In genomic region chr17:73787721-73788051, GRCh38 we compare ENCODE assay signal across 17 cellular contexts.
DNase-seq lines count a peak whose midpoint lies in the region; ATAC-seq and TF ChIP-seq lines count a peak whose summit lies in the region.
"Had no signal": no experiment of that assay in that cellular context is flagged by ENCODE, and none has a peak within 500 bp of the region (broad histone marks: within the 10 kb centered on the region; RNA-seq: fewer than 3 reads in every experiment).

No MANE protein-coding gene starts in this region.

- H3K4me1 Mint-ChIP-seq in endodermal cell (peaks cover 25% of the 10 kb centered on the region), HFFc6 (ENCODE audit: low read depth) (no peaks in the 10 kb centered on the region)

- no peak for TF ChIP-seq POLR2A in stomach (IDR thresholded peaks at IDR 0.05)

- TF ChIP-seq CTCF in cardiac muscle cell (IDR thresholded peaks at IDR 0.05; ENCODE audit: low read depth, low read length): no peak
- TF ChIP-seq CTCF in left ventricle myocardium inferior (IDR thresholded peaks at IDR 0.05; ENCODE audit: borderline replicate concordance): no peak
- TF ChIP-seq CTCF in endodermal cell (conservative IDR thresholded peaks at IDR 0.05): no peak
- TF ChIP-seq CTCF in stomach (IDR thresholded peaks at IDR 0.05): no peak
- no peak for TF ChIP-seq CTCF in HFFc6 (IDR thresholded peaks at IDR 0.05)

- H3K4me3 Mint-ChIP-seq in endodermal cell (no peak overlapping the region), HFFc6 (no peak overlapping the region)
- H3K4me3 Mint-ChIP-seq: CD4-positive, alpha-beta memory T cell had no signal

- H3K27ac ChIP-seq in cardiac muscle cell: peak overlapping the region; percentile 6
- no peak overlapping the region for H3K27ac ChIP-seq in left ventricle myocardium inferior (replicated peaks)
- H3K27ac ChIP-seq in endodermal cell (ENCODE audit: low read depth, low read length): peak overlapping the region; percentile 54
- no peak overlapping the region for H3K27ac ChIP-seq in stomach
- H3K27ac ChIP-seq: A549, KMS-11 had no signal

- peak in 1 of 2 donors; percentile 63 for DNase-seq in cardiac muscle cell (ENCODE audit: low read depth in 1 of 2, low spot score in 1 of 2)
- no peak for DNase-seq in left ventricle myocardium inferior
- peak; percentile 92 to 93 for DNase-seq in NCI-H526 (lab: John Stamatoyannopoulos, UW)
- DNase-seq in endodermal cell: peak; percentile 49
- DNase-seq in stomach: peak; percentile 3
- DNase-seq in HFFc6: no peak
- no peak for DNase-seq in UCSD-AML1 (lab: John Stamatoyannopoulos, UW; ENCODE audit: unreplicated experiment)
- DNase-seq: CD4-positive, alpha-beta memory T cell; GF-D8; GOT3; NCI-H1092; NCI-H187 treated with DMSO at 0.1 percent for 48 hours; NCI-H748 treated with DMSO at 0.1 percent for 48 hours; SIG-M5 had no signal

- H3K36me3 ChIP-seq in cardiac muscle cell (no peaks in the 10 kb centered on the region), left ventricle myocardium inferior (no peaks in the 10 kb centered on the region), endodermal cell (ENCODE audit: control insufficient read depth, insufficient read depth, low read length) (no peaks in the 10 kb centered on the region), stomach (no peaks in the 10 kb centered on the region)

- no peaks in the 10 kb centered on the region for H3K9me3 Mint-ChIP-seq in endodermal cell
- H3K9me3 Mint-ChIP-seq in HFFc6: peaks cover 75% of the 10 kb centered on the region
- H3K9me3 Mint-ChIP-seq: CD4-positive, alpha-beta memory T cell had no signal

- H3K4me3 ChIP-seq in cardiac muscle cell (no peak overlapping the region), left ventricle myocardium inferior (no peak overlapping the region), endodermal cell (ENCODE audit: low read length) (no peak overlapping the region), stomach (no peak overlapping the region)
- H3K4me3 ChIP-seq: A549 had no signal

- ATAC-seq in HG03095 (IDR thresholded peaks at IDR 0.05; ENCODE audit: unreplicated experiment): no peak
- ATAC-seq: A549 had no signal

- H3K4me1 ChIP-seq in cardiac muscle cell (ENCODE audit: low read depth): peaks cover 35% of the 10 kb centered on the region
- peaks cover 28% of the 10 kb centered on the region for H3K4me1 ChIP-seq in left ventricle myocardium inferior
- H3K4me1 ChIP-seq in endodermal cell (ENCODE audit: control insufficient read depth, insufficient read depth, low read length): peaks cover 6% of the 10 kb centered on the region
- peaks cover 0 to 17% (median 8%) of the 10 kb centered on the region in 4 donors for H3K4me1 ChIP-seq in stomach

- WGBS in endodermal cell (ENCODE audit: insufficient coverage in 1 of 2, insufficient read length in 1 of 2), 2 experiments: 38 to 58% methylated on average over 1 to 2 of the region's 2 CpGs
- 48 to 56% (median 52%) methylated on average over 2 of the region's 2 CpGs for WGBS in stomach, 5 donors

- H3K27ac Mint-ChIP-seq in endodermal cell (no peak overlapping the region), HFFc6 (no peak overlapping the region)

- H3K9me3 ChIP-seq in cardiac muscle cell (ENCODE audit: low read depth) (no peaks in the 10 kb centered on the region), left ventricle myocardium inferior (replicated peaks) (peaks cover 8% of the 10 kb centered on the region), endodermal cell (ENCODE audit: control insufficient read depth, low read length) (no peaks in the 10 kb centered on the region), stomach (peaks cover 0 to 5% (median 0%) of the 10 kb centered on the region in 4 donors)
- H3K9me3 ChIP-seq: A549 had no signal

- no peaks in the 10 kb centered on the region for H3K27me3 ChIP-seq in cardiac muscle cell
- H3K27me3 ChIP-seq in left ventricle myocardium inferior (ENCODE audit: low read depth): peaks cover 31% of the 10 kb centered on the region
- H3K27me3 ChIP-seq in endodermal cell (ENCODE audit: control insufficient read depth, insufficient read depth, low read length, poor library complexity, severe bottlenecking): peaks cover 5% of the 10 kb centered on the region
- peaks cover 0 to 76% (median 4%) of the 10 kb centered on the region in 3 donors for H3K27me3 ChIP-seq in stomach

- H3K36me3 Mint-ChIP-seq in endodermal cell (ENCODE audit: low read depth) (no peaks in the 10 kb centered on the region), HFFc6 (ENCODE audit: low read depth) (no peaks in the 10 kb centered on the region; the same call in 1 of the 2 replicates)
- H3K36me3 Mint-ChIP-seq: CD4-positive, alpha-beta memory T cell had no signal

- intact Hi-C loops in left ventricle myocardium inferior (cut with micrococcal nuclease) (no loop called here), stomach (cut with DNase I; ENCODE audit: low total_unique reads) (no loop called here)

- H3K27me3 Mint-ChIP-seq in endodermal cell (ENCODE audit: insufficient read depth) (peaks cover 35% of the 10 kb centered on the region), HFFc6 (ENCODE audit: insufficient read depth) (peaks cover under 1% of the 10 kb centered on the region; the same call in 1 of the 2 replicates)

- H3K9ac ChIP-seq in endodermal cell (ENCODE audit: extremely low read depth, low read length, poor library complexity, severe bottlenecking): no peak overlapping the region
- H3K9ac ChIP-seq: KMS-11 had no signal

- TF ChIP-seq EP300 in stomach (IDR thresholded peaks at IDR 0.05): no peak

Comparison
In these comparisons a context has a peak if more than half of its experiments do, and no peak if none do; other contexts are left out.
1. H3K27ac ChIP-seq: peak in cardiac muscle cell (single experiment) and endodermal cell (single experiment); none in left ventricle myocardium inferior (single experiment) and stomach (0 of 5).
2. DNase-seq: peak in NCI-H526 (2 of 2), endodermal cell (single experiment) and stomach (single experiment); none in left ventricle myocardium inferior (single experiment), HFFc6 (single experiment) and UCSD-AML1 (single experiment).